Comparison of ENCODE assay signal across 12 cellular contexts in genomic region chr22:36321797-36322601, GRCh38.
A peak's percentile ranks its signal among the peaks of the same experiment; 100 is the strongest.
DNase-seq lines count a peak whose midpoint lies in the region; ATAC-seq and TF ChIP-seq lines count a peak whose summit lies in the region.
"Had no signal": no experiment of that assay in that cellular context is flagged by ENCODE, and none has a peak within 500 bp of the region (broad histone marks: within the 10 kb centered on the region; RNA-seq: fewer than 3 reads in every experiment).

No MANE protein-coding gene starts in this region.

- POLR2A ChIA-PET in activated CD4-positive, alpha-beta T cell treated with anti-CD3 and anti-CD28 coated beads, Interleukin-2, amount 10 ng/mL, durations not matched to agents 7 days and 5 days (lab: Charles Lee), result no interaction called here

- H3K4me3 ChIP-seq in ascending aorta (no peak overlapping the region), mesenchymal stem cell (ENCODE audit: insufficient read depth in 1 of 2, low read depth in 1 of 2, low read length in 2 of 2) (no peak overlapping the region), thoracic aorta (no peak overlapping the region)

- peaks cover 3% of the 10 kb centered on the region for H3K79me1 ChIP-seq in mesenchymal stem cell (replicated peaks; ENCODE audit: low read length, poor library complexity, severe bottlenecking)

- peak overlapping the region; percentile 62 for H4K8ac ChIP-seq in mesenchymal stem cell (ENCODE audit: low read length)

- H3K4me3 Mint-ChIP-seq in activated CD4-positive, alpha-beta T cell treated with anti-CD3 and anti-CD28 coated beads, Interleukin-2, amount 10 ng/mL, durations not matched to agents 7 days and 5 days, result no peak overlapping the region
- no peak overlapping the region for H3K4me3 Mint-ChIP-seq in activated T-cell treated with anti-CD3 and anti-CD28 coated beads, Interleukin-2, amount 50 U/mL, for 4 hours

- H3K36me3 Mint-ChIP-seq in activated CD4-positive, alpha-beta T cell treated with anti-CD3 and anti-CD28 coated beads, Interleukin-2, amount 10 ng/mL, durations not matched to agents 7 days and 5 days (ENCODE audit: low read depth), result peaks cover 74% of the 10 kb centered on the region
- peaks cover 54% of the 10 kb centered on the region for H3K36me3 Mint-ChIP-seq in activated T-cell treated with anti-CD3 and anti-CD28 coated beads, Interleukin-2, amount 50 U/mL, for 4 hours (ENCODE audit: insufficient read depth)

- no peak for ATAC-seq in thoracic aorta (ENCODE audit: insufficient number of reproducible peaks, low FRiP score, low read depth)
- no peak for ATAC-seq in activated T-cell treated with anti-CD3 and anti-CD28 coated beads, Interleukin-2, amount 50 U/mL, for 4 hours

- no peak overlapping the region for H2BK15ac ChIP-seq in mesenchymal stem cell (ENCODE audit: low read depth, poor library complexity, severe bottlenecking)

- no peak overlapping the region for H3K4me2 ChIP-seq in mesenchymal stem cell (ENCODE audit: low read length, poor library complexity, severe bottlenecking)

- H3K27ac ChIP-seq in ascending aorta (peak overlapping the region; percentile 98 to 99), mesenchymal stem cell (ENCODE audit: low read length, poor library complexity, severe bottlenecking) (peak overlapping the region; percentile 27), thoracic aorta (peak overlapping the region; percentile 99 to 100)

- H3K9me3 ChIP-seq in ascending aorta (no peaks in the 10 kb centered on the region), mesenchymal stem cell (ENCODE audit: control insufficient read depth, low read length) (no peaks in the 10 kb centered on the region), thoracic aorta (no peaks in the 10 kb centered on the region)

- no peaks in the 10 kb centered on the region for H3K9me3 Mint-ChIP-seq in activated CD4-positive, alpha-beta T cell treated with anti-CD3 and anti-CD28 coated beads, Interleukin-2, amount 10 ng/mL, durations not matched to agents 7 days and 5 days
- no peaks in the 10 kb centered on the region for H3K9me3 Mint-ChIP-seq in activated T-cell treated with anti-CD3 and anti-CD28 coated beads, Interleukin-2, amount 50 U/mL, for 4 hours

- CTCF ChIA-PET in activated CD4-positive, alpha-beta T cell treated with anti-CD3 and anti-CD28 coated beads, Interleukin-2, amount 10 ng/mL, durations not matched to agents 7 days and 5 days (lab: Charles Lee), result interaction anchor here (0.6 to 2.5 kb wide), 5 partner anchors 10 to 188 kb away, joined by 3 to 10 read pairs (median 5); no protein-coding TSS in a partner anchor

- H3K27me3 ChIP-seq in ascending aorta (no peaks in the 10 kb centered on the region), mesenchymal stem cell (ENCODE audit: control insufficient read depth in 1 of 2, insufficient read depth in 1 of 2, low read length in 2 of 2) (no peaks in the 10 kb centered on the region), thoracic aorta (replicated peaks; ENCODE audit: insufficient read depth) (no peaks in the 10 kb centered on the region)

- no peaks in the 10 kb centered on the region for H3K27me3 Mint-ChIP-seq in activated CD4-positive, alpha-beta T cell treated with anti-CD3 and anti-CD28 coated beads, Interleukin-2, amount 10 ng/mL, durations not matched to agents 7 days and 5 days
- H3K27me3 Mint-ChIP-seq in activated T-cell treated with anti-CD3 and anti-CD28 coated beads, Interleukin-2, amount 50 U/mL, for 4 hours (ENCODE audit: low read depth), result no peaks in the 10 kb centered on the region

- H3K4me1 Mint-ChIP-seq in activated CD4-positive, alpha-beta T cell treated with anti-CD3 and anti-CD28 coated beads, Interleukin-2, amount 10 ng/mL, durations not matched to agents 7 days and 5 days, result peaks cover 16% of the 10 kb centered on the region
- peaks cover 3% of the 10 kb centered on the region for H3K4me1 Mint-ChIP-seq in activated T-cell treated with anti-CD3 and anti-CD28 coated beads, Interleukin-2, amount 50 U/mL, for 4 hours (ENCODE audit: low read depth)

- H3K27ac Mint-ChIP-seq in activated CD4-positive, alpha-beta T cell treated with anti-CD3 and anti-CD28 coated beads, Interleukin-2, amount 10 ng/mL, durations not matched to agents 7 days and 5 days, result peak overlapping the region; percentile 19

- TF ChIP-seq CTCF in ascending aorta (IDR thresholded peaks at IDR 0.05) (no peak), thoracic aorta (IDR thresholded peaks at IDR 0.05) (no peak)

- H3K36me3 ChIP-seq in ascending aorta (peaks cover 91 to 92% of the 10 kb centered on the region in 2 donors), mesenchymal stem cell (ENCODE audit: control insufficient read depth in 1 of 2, insufficient read depth in 2 of 2, low read depth in 1 of 2, low read length in 2 of 2) (peaks cover 76 to 93% of the 10 kb centered on the region in 2 experiments), thoracic aorta (peaks cover 80% of the 10 kb centered on the region)

- no peak overlapping the region for H3K14ac ChIP-seq in mesenchymal stem cell (ENCODE audit: low read length in 2 of 2)

- no peak overlapping the region for H3K18ac ChIP-seq in mesenchymal stem cell (ENCODE audit: low read depth in 1 of 2, low read length in 2 of 2)

- H2BK12ac ChIP-seq in mesenchymal stem cell (ENCODE audit: low read length in 2 of 2), result no peak overlapping the region

- H2AK5ac ChIP-seq in mesenchymal stem cell (ENCODE audit: low read length, severe bottlenecking), result no peak overlapping the region

- DNase-seq in activated CD4-positive, alpha-beta T cell treated with anti-CD3 and anti-CD28 coated beads, Interleukin-2, amount 10 ng/mL, durations not matched to agents 7 days and 5 days, result no peak
- DNase-seq in activated CD4-positive, alpha-beta T cell treated with anti-CD3 and anti-CD28 coated beads, Interleukin-2, amount 50 U/mL, for 1 hour, result no peak
- DNase-seq in ascending aorta (ENCODE audit: low spot score in 2 of 2) (no peak), mesenchymal stem cell (no peak), thoracic aorta (ENCODE audit: low spot score) (no peak), 8988T (no peak)
- no peak for DNase-seq in activated effector memory CD4-positive, alpha-beta T cell treated with anti-CD3 and anti-CD28 coated beads, Interleukin-2, amount 50 U/mL, for 16 hours
- no peak for DNase-seq in activated T-cell treated with anti-CD3 and anti-CD28 coated beads, Interleukin-2, amount 50 U/mL, for 4 hours
- DNase-seq: activated CD4-positive, CD25-positive, alpha-beta regulatory T cell; activated naive CD4-positive, alpha-beta T cell; midbrain; NCI-H446 had no signal

- no peak overlapping the region for H3K4ac ChIP-seq in mesenchymal stem cell (ENCODE audit: low read depth in 1 of 2, low read length in 2 of 2)

- 95% methylated on average over 37 of the region's 37 CpGs for WGBS in mesenchymal stem cell

- no peak overlapping the region for H2BK5ac ChIP-seq in mesenchymal stem cell (ENCODE audit: low read depth, low read length, poor library complexity, severe bottlenecking)

- no peak overlapping the region for H3K23ac ChIP-seq in mesenchymal stem cell (ENCODE audit: low read length in 2 of 2)

- H3K4me1 ChIP-seq in ascending aorta (peaks cover 34 to 59% of the 10 kb centered on the region in 2 donors), mesenchymal stem cell (ENCODE audit: control insufficient read depth, insufficient read depth, low read depth, low read length) (peaks cover 49% of the 10 kb centered on the region), thoracic aorta (ENCODE audit: control insufficient read depth in 1 of 2, low read depth in 2 of 2) (peaks cover 34 to 71% of the 10 kb centered on the region in 2 donors)

- H4K91ac ChIP-seq in mesenchymal stem cell (ENCODE audit: low read length), result no peak overlapping the region

- no peak overlapping the region for H2BK120ac ChIP-seq in mesenchymal stem cell (ENCODE audit: low read depth, low read length)

- intact Hi-C loops in ascending aorta (cut with DNase I), result loop anchor here (2.0 kb wide), 1 partner anchor 149 kb away; no protein-coding TSS in a partner anchor

- H2AFZ ChIP-seq in mesenchymal stem cell (ENCODE audit: low read depth, low read length), result no peak overlapping the region

- H3K9ac ChIP-seq in mesenchymal stem cell (ENCODE audit: low read length), result no peak overlapping the region

Comparison
In these comparisons a context has a peak if more than half of its experiments do, and no peak if none do; other contexts are left out.
1. H3K27ac ChIP-seq: peak in every context shown above with its lines; median percentile 100 in thoracic aorta; 98 in ascending aorta; 27 in mesenchymal stem cell.